In the genomic region with DNA sequence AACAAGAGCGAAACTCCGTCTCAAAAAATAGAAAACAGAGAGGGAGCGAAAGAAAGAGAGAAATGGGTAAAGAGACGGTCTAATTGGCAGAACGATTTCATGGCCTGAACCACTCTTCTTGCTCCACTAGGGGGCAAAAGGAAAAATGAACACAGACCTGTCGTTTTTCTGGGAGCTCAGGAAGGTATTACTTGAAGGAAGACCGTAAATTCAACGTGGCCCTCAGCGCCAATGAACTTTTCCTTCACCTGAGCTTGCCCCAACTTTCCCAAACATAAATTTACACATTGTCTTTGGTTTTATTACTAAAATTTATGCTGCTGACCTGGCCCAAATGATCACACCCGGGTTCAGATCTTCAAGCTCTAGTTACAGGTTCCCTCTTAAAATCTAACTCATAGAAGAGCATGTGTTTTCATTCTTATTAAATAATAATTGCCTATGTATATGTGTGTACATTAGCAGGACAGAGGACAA, we compare ENCODE assay signal across 9 cellular contexts.
DNase-seq lines count a peak whose midpoint lies in the region; ATAC-seq and TF ChIP-seq lines count a peak whose summit lies in the region.
"Had no signal": no experiment of that assay in that cellular context is flagged by ENCODE, and none has a peak within 500 bp of the region (broad histone marks: within the 10 kb centered on the region; RNA-seq: fewer than 3 reads in every experiment).

No MANE protein-coding gene starts in this region.

- H3K9me3 Mint-ChIP-seq in nephron: no peaks in the 10 kb centered on the region
- H3K9me3 Mint-ChIP-seq: central memory CD8-positive, alpha-beta T cell had no signal

- H3K4me3 Mint-ChIP-seq in nephron: no peak overlapping the region
- H3K4me3 Mint-ChIP-seq: central memory CD8-positive, alpha-beta T cell had no signal

- H3K27ac Mint-ChIP-seq in nephron: peak overlapping the region; percentile 65 to 92 (median 71)

- POLR2A ChIA-PET in GM10248 (lab: Yijun Ruan, JAX): no interaction called here

- H3K36me3 Mint-ChIP-seq in nephron (ENCODE audit: low read depth): no peaks in the 10 kb centered on the region

- H3K4me1 Mint-ChIP-seq in nephron: peaks cover 73% of the 10 kb centered on the region

- peak; percentile 75 for TF ChIP-seq CTCF in 22Rv1 (IDR thresholded peaks at IDR 0.05)
- TF ChIP-seq CTCF in GM10248 (IDR thresholded peaks at IDR 0.05; ENCODE audit: control extremely low read depth, extremely low read depth, low read depth, missing control alignments): peak; percentile 49
- TF ChIP-seq CTCF in nephron (IDR thresholded peaks at IDR 0.05; ENCODE audit: unreplicated experiment in 3 of 3): peak; percentile 57 to 64 (median 64)

- DNase-seq in GM10248 (ENCODE audit: extremely low spot score): peak; percentile 50
- DNase-seq in NCI-H2196 (lab: John Stamatoyannopoulos, UW; ENCODE audit: unreplicated experiment): peak; percentile 15
- DNase-seq in dermis blood vessel endothelial cell: peak; percentile 77
- no peak for DNase-seq in GF-D8 (lab: John Stamatoyannopoulos, UW)

- no peak overlapping the region for H3K27ac ChIP-seq in 22Rv1

- ATAC-seq in HG02852 (IDR thresholded peaks at IDR 0.05; ENCODE audit: unreplicated experiment) (no peak), GM21515 (IDR thresholded peaks at IDR 0.05; ENCODE audit: unreplicated experiment) (no peak)

- no peaks in the 10 kb centered on the region for H3K27me3 Mint-ChIP-seq in nephron (ENCODE audit: low read depth)
- H3K27me3 Mint-ChIP-seq: central memory CD8-positive, alpha-beta T cell had no signal

- CTCF ChIA-PET in GM10248 (lab: Yijun Ruan, JAX): interaction anchor here (0.9 to 1.9 kb wide), 5 partner anchors 8 to 189 kb away, joined by 3 to 5 read pairs (median 3); no protein-coding TSS in a partner anchor
